10 cellular contexts compared by ENCODE assay signal in the genomic region with DNA sequence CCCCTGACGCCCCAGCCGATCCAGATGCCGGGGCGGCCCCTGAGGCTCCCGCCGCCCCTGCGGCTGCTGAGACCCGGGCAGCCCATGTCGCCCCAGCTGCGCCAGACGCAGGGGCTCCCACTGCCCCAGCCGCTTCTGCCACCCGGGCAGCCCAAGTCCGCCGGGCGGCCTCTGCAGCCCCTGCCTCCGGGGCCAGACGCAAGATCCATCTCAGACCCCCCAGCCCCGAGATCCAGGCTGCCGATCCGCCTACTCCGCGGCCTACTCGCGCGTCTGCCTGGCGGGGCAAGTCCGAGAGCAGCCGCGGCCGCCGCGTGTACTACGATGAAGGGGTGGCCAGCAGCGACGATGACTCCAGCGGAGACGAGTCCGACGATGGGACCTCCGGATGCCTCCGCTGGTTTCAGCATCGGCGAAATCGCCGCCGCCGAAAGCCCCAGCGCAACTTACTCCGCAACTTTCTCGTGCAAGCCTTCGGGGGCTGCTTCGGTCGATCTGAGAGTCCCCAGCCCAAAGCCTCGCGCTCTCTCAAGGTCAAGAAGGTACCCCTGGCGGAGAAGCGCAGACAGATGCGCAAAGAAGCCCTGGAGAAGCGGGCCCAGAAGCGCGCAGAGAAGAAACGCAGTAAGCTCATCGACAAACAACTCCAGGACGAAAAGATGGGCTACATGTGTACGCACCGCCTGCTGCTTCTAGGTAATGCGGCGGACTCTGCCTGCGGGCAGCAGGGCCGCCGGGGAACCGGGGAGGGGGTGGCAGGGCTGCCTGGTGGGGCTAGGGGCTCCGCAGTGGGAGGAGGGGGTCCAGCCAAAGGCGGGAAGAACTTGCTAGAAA. TPM values are rescaled to one million over a fixed set of nuclear protein-coding genes. Genes with fewer than 3 reads are reported as not detected.
DNase-seq lines count a peak whose midpoint lies in the region; ATAC-seq and TF ChIP-seq lines count a peak whose summit lies in the region.
"Had no signal": no experiment of that assay in that cellular context is flagged by ENCODE, and none has a peak within 500 bp of the region (broad histone marks: within the 10 kb centered on the region; RNA-seq: fewer than 3 reads in every experiment).

No MANE protein-coding gene starts in this region.

- no peaks in the 10 kb centered on the region for H3K36me3 Mint-ChIP-seq in HFFc6 (ENCODE audit: low read depth)
- no peaks in the 10 kb centered on the region for H3K36me3 Mint-ChIP-seq in naive thymus-derived CD4-positive, alpha-beta T cell
- H3K36me3 Mint-ChIP-seq in T-helper 2 cell treated with Interferon-gamma antibody and Interleukin-4, amounts not matched to agents 5 μg/mL and 100 μg/mL, for 36 hours (ENCODE audit: low read depth): peaks cover 1% of the 10 kb centered on the region

- H2AFZ ChIP-seq in ACC112 (ENCODE audit: low read length, unreplicated experiment): peak overlapping the region; percentile 18

- H3K4me3 ChIP-seq in ACC112 (ENCODE audit: low read depth, low read length) (peak overlapping the region; percentile 58), dorsolateral prefrontal cortex (peak overlapping the region in 50 of 59 donors; percentile 5 to 58 (median 28))
- peak overlapping the region; percentile 13 for H3K4me3 ChIP-seq in naive thymus-derived CD4-positive, alpha-beta T cell (ENCODE audit: low read length)

- H3K36me3 ChIP-seq in ACC112 (ENCODE audit: insufficient read depth, low read length): no peaks in the 10 kb centered on the region
- no peaks in the 10 kb centered on the region for H3K36me3 ChIP-seq in naive thymus-derived CD4-positive, alpha-beta T cell (ENCODE audit: control insufficient read depth in 2 of 3, insufficient read depth in 3 of 3, low read length in 3 of 3)

- H3K4me1 ChIP-seq in ACC112 (ENCODE audit: control insufficient read depth, insufficient read depth, low read length, unreplicated experiment): peaks cover 3% of the 10 kb centered on the region
- no peaks in the 10 kb centered on the region for H3K4me1 ChIP-seq in naive thymus-derived CD4-positive, alpha-beta T cell (ENCODE audit: control insufficient read depth in 2 of 2, insufficient read depth in 2 of 2, low read length in 2 of 2)

- no peak overlapping the region for H3K27ac ChIP-seq in ACC112 (ENCODE audit: low read depth, low read length)
- no peak overlapping the region for H3K27ac ChIP-seq in dorsolateral prefrontal cortex
- H3K27ac ChIP-seq in naive thymus-derived CD4-positive, alpha-beta T cell (ENCODE audit: low read depth, low read length): no peak overlapping the region

- peaks cover 9% of the 10 kb centered on the region; the same call in 1 of the 2 replicates for H3K9me3 Mint-ChIP-seq in HFFc6
- H3K9me3 Mint-ChIP-seq in naive thymus-derived CD4-positive, alpha-beta T cell: peaks cover 0 to 1% (median 0%) of the 10 kb centered on the region in 11 donors
- no peaks in the 10 kb centered on the region for H3K9me3 Mint-ChIP-seq in T-helper 2 cell treated with Interferon-gamma antibody and Interleukin-4, amounts not matched to agents 5 μg/mL and 100 μg/mL, for 36 hours

- POLR2A ChIA-PET in naive thymus-derived CD4-positive, alpha-beta T cell (lab: Charles Lee): interaction anchor here (0.5 kb wide), 1 partner anchor 213 kb away, joined by 3 read pairs; no protein-coding TSS in a partner anchor

- DNase-seq in HFFc6 (no peak), dorsolateral prefrontal cortex (no peak), T1000 (lab: John Stamatoyannopoulos, UW) (no peak)
- no peak for DNase-seq in naive thymus-derived CD4-positive, alpha-beta T cell
- DNase-seq in T-helper 2 cell treated with Interferon-gamma antibody and Interleukin-4, amounts not matched to agents 5 μg/mL and 100 μg/mL, for 36 hours (ENCODE audit: low spot score): no peak
- DNase-seq: NCI-H446 treated with DMSO at 0.1 percent for 48 hours had no signal

- no peak overlapping the region for H3K27ac Mint-ChIP-seq in HFFc6
- no peak overlapping the region for H3K27ac Mint-ChIP-seq in naive thymus-derived CD4-positive, alpha-beta T cell
- H3K27ac Mint-ChIP-seq in T-helper 2 cell treated with Interferon-gamma antibody and Interleukin-4, amounts not matched to agents 5 μg/mL and 100 μg/mL, for 36 hours: no peak overlapping the region
- H3K27ac Mint-ChIP-seq: dendritic cell treated with granulocyte-macrophage colony-stimulating factor and Interleukin-4, amounts not matched to agents 40 ng/mL and 50 ng/mL, for 4 days had no signal

- H3K79me2 ChIP-seq in ACC112 (ENCODE audit: control insufficient read depth, insufficient read depth, low read length, unreplicated experiment): no peaks in the 10 kb centered on the region

- CTCF ChIA-PET in naive thymus-derived CD4-positive, alpha-beta T cell (lab: Charles Lee): interaction anchor here (0.6 kb wide), 1 partner anchor 125 kb away, joined by 3 read pairs; no protein-coding TSS in a partner anchor

- H3K27me3 Mint-ChIP-seq in HFFc6 (ENCODE audit: insufficient read depth): peaks cover 35% of the 10 kb centered on the region
- peaks cover 29 to 77% (median 37%) of the 10 kb centered on the region in 5 donors for H3K27me3 Mint-ChIP-seq in naive thymus-derived CD4-positive, alpha-beta T cell
- H3K27me3 Mint-ChIP-seq in T-helper 2 cell treated with Interferon-gamma antibody and Interleukin-4, amounts not matched to agents 5 μg/mL and 100 μg/mL, for 36 hours (ENCODE audit: low read depth): peaks cover 65% of the 10 kb centered on the region

- H3K4me1 Mint-ChIP-seq in HFFc6 (ENCODE audit: low read depth): peaks cover 13% of the 10 kb centered on the region
- H3K4me1 Mint-ChIP-seq in naive thymus-derived CD4-positive, alpha-beta T cell: peaks cover 8 to 28% (median 15%) of the 10 kb centered on the region in 7 donors
- peaks cover 15% of the 10 kb centered on the region for H3K4me1 Mint-ChIP-seq in T-helper 2 cell treated with Interferon-gamma antibody and Interleukin-4, amounts not matched to agents 5 μg/mL and 100 μg/mL, for 36 hours (ENCODE audit: low read depth)

- H3K4me3 Mint-ChIP-seq in HFFc6: peak overlapping the region; percentile 13; the same call in 1 of the 2 replicates
- H3K4me3 Mint-ChIP-seq in naive thymus-derived CD4-positive, alpha-beta T cell: peak overlapping the region in 9 of 10 donors; percentile 21 to 84 (median 51)
- H3K4me3 Mint-ChIP-seq in T-helper 2 cell treated with Interferon-gamma antibody and Interleukin-4, amounts not matched to agents 5 μg/mL and 100 μg/mL, for 36 hours: no peak overlapping the region
- H3K4me3 Mint-ChIP-seq: dendritic cell treated with granulocyte-macrophage colony-stimulating factor and Interleukin-4, amounts not matched to agents 40 ng/mL and 50 ng/mL, for 4 days had no signal

- intact Hi-C loops in dorsolateral prefrontal cortex (cut with DNase I): loop anchor here in 1 of 2 donors (5.0 kb wide), 1 partner anchor 618 kb away; no protein-coding TSS in a partner anchor
- intact Hi-C loops in naive thymus-derived CD4-positive, alpha-beta T cell (cut with micrococcal nuclease): loop anchor here in 1 of 2 donors (5.0 kb wide), 1 partner anchor 548 kb away; a partner anchor contains a TSS

- no peak for ATAC-seq in naive thymus-derived CD4-positive, alpha-beta T cell
- no peak for ATAC-seq in HG02852 (IDR thresholded peaks at IDR 0.05; ENCODE audit: unreplicated experiment)
- ATAC-seq in HG03025 (IDR thresholded peaks at IDR 0.05; ENCODE audit: low FRiP score, unreplicated experiment): no peak

- TF ChIP-seq CTCF in HFFc6 (IDR thresholded peaks at IDR 0.05): no peak
- no peak for TF ChIP-seq CTCF in dorsolateral prefrontal cortex (IDR thresholded peaks at IDR 0.05 in 54 of 56, conservative IDR thresholded peaks at IDR 0.05 in 2 of 56; ENCODE audit: low read depth in 1 of 56, partially characterized antibody in 56 of 56)

- no peaks in the 10 kb centered on the region for H3K9me3 ChIP-seq in naive thymus-derived CD4-positive, alpha-beta T cell (ENCODE audit: control insufficient read depth in 2 of 3, low read length in 3 of 3)

- H3K27me3 ChIP-seq in ACC112 (ENCODE audit: insufficient read depth, low read length) (peaks cover 64% of the 10 kb centered on the region), dorsolateral prefrontal cortex (peaks cover 0 to 87% (median 40%) of the 10 kb centered on the region in 45 donors)
- peaks cover 0 to 10% of the 10 kb centered on the region in 2 donors for H3K27me3 ChIP-seq in naive thymus-derived CD4-positive, alpha-beta T cell (ENCODE audit: control insufficient read depth in 2 of 2, insufficient read depth in 2 of 2, low read length in 2 of 2)

RNA-seq across cellular contexts. Expression of a gene that starts 2.3 kb away (rescaled TPM):
- total RNA-seq in HFFc6 (2021; fragmentation: NEBNext Ultra II Directional; extraction: Animal tissue kit (Norgen Biotek cat#: 25700)): 1,000 to 10,000 TPM in 2 of 6 experiments, 100 to 1,000 TPM in 4; 820 to 1,032 (median 914) TPM
- total RNA-seq in dorsolateral prefrontal cortex: 1,000 to 10,000 TPM in 119 of 120 experiments, 100 to 1,000 TPM in 1; 843 to 2,758 (median 1,845) TPM
- 100 to 1,000 TPM; 694 to 907 (median 775) TPM for total RNA-seq in naive thymus-derived CD4-positive, alpha-beta T cell
- polyA plus RNA-seq in naive thymus-derived CD4-positive, alpha-beta T cell: 100 to 1,000 TPM; 147 to 221 TPM

RNA-seq across cellular contexts. Expression of a gene that starts 4.2 kb away (rescaled TPM):
- 1 to 10 TPM; 1.0 to 1.5 (median 1.3) TPM for total RNA-seq in HFFc6 (2021; fragmentation: NEBNext Ultra II Directional; extraction: Animal tissue kit (Norgen Biotek cat#: 25700))
- total RNA-seq in dorsolateral prefrontal cortex: 1 to 10 TPM in 36 of 120 experiments, under 1 TPM in 76, not detected in 8; 0.19 to 2.7 (median 0.78) TPM
- total RNA-seq in naive thymus-derived CD4-positive, alpha-beta T cell: 1 to 10 TPM in 3 of 5 experiments, under 1 TPM in 2; 0.13 to 2.0 (median 1.5) TPM
- not detected for polyA plus RNA-seq in naive thymus-derived CD4-positive, alpha-beta T cell
